Comparison of ENCODE assay signal across 2 cellular contexts in the genomic region with DNA sequence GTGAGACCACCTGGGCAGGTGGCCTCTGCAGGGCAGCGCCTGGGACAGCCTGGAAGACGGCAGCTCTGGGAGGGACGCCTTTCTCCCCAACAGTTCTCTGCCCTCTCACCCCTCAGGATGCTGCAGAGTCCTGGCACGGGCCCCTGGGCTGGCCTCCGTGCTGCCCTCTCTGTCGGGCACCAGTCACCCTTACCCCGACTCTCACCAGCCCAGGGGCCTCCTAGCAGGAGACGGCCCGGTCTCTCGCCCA.
A peak's percentile ranks its signal among the peaks of the same experiment; 100 is the strongest.
TF ChIP-seq lines count a peak whose summit lies in the region.

No MANE protein-coding gene starts in this region.

TF ChIP-seq in K562, 482 proteins besides CTCF, POLR2A, EP300 and RAD21:
- TF ChIP-seq MCM2 (IDR thresholded peaks at IDR 0.05; ENCODE audit: low read depth) = no peak
- TF ChIP-seq RBFOX2 (IDR thresholded peaks at IDR 0.05; ENCODE audit: low read depth, low read length) = peak; percentile 30; the same call in 1 of the 2 replicates
- TF ChIP-seq, protein P1, sequence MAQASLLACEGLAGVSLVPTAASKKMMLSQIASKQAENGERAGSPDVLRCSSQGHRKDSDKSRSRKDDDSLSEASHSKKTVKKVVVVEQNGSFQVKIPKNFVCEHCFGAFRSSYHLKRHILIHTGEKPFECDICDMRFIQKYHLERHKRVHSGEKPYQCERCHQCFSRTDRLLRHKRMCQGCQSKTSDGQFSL (CRISPR knock-in tag; IDR thresholded peaks at IDR 0.05) = peak; percentile 72
- TF ChIP-seq, protein P1 (tag; IDR thresholded peaks at IDR 0.05) = no peak
- 0 out of 2 replicates have a peak, but pooled peaks have one; percentile 27 for TF ChIP-seq ZFX (CRISPR knock-in tag; IDR thresholded peaks at IDR 0.05)
- no peak for TF ChIP-seq ZNF444 (CRISPR knock-in tag; IDR thresholded peaks at IDR 0.05)
- TF ChIP-seq, protein P2, sequence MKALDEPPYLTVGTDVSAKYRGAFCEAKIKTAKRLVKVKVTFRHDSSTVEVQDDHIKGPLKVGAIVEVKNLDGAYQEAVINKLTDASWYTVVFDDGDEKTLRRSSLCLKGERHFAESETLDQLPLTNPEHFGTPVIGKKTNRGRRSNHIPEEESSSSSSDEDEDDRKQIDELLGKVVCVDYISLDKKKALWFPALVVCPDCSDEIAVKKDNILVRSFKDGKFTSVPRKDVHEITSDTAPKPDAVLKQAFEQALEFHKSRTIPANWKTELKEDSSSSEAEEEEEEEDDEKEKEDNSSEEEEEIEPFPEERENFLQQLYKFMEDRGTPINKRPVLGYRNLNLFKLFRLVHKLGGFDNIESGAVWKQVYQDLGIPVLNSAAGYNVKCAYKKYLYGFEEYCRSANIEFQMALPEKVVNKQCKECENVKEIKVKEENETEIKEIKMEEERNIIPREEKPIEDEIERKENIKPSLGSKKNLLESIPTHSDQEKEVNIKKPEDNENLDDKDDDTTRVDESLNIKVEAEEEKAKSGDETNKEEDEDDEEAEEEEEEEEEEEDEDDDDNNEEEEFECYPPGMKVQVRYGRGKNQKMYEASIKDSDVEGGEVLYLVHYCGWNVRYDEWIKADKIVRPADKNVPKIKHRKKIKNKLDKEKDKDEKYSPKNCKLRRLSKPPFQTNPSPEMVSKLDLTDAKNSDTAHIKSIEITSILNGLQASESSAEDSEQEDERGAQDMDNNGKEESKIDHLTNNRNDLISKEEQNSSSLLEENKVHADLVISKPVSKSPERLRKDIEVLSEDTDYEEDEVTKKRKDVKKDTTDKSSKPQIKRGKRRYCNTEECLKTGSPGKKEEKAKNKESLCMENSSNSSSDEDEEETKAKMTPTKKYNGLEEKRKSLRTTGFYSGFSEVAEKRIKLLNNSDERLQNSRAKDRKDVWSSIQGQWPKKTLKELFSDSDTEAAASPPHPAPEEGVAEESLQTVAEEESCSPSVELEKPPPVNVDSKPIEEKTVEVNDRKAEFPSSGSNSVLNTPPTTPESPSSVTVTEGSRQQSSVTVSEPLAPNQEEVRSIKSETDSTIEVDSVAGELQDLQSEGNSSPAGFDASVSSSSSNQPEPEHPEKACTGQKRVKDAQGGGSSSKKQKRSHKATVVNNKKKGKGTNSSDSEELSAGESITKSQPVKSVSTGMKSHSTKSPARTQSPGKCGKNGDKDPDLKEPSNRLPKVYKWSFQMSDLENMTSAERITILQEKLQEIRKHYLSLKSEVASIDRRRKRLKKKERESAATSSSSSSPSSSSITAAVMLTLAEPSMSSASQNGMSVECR (CRISPR knock-in tag; IDR thresholded peaks at IDR 0.05) = 0 out of 2 replicates have a peak, but pooled peaks have one; percentile 15
- peak; percentile 31; the same call in 1 of the 2 replicates for TF ChIP-seq CBFB (CRISPR knock-in tag; IDR thresholded peaks at IDR 0.05)
- TF ChIP-seq RBBP5 (IDR thresholded peaks at IDR 0.05; ENCODE audit: borderline replicate concordance, insufficient read depth, low read length, poor library complexity, severe bottlenecking) = peak; percentile 54
- no peak for TF ChIP-seq ZNF324 (CRISPR knock-in tag; IDR thresholded peaks at IDR 0.05)
- no peak for TF ChIP-seq BHLHE40 (IDR thresholded peaks at IDR 0.05; ENCODE audit: low read length)
- TF ChIP-seq POLR2G (IDR thresholded peaks at IDR 0.05; ENCODE audit: low read depth, low read length) = peak; percentile 18; the same call in 1 of the 2 replicates
- 0 out of 2 replicates have a peak, but pooled peaks have one; percentile 33 for TF ChIP-seq RHOXF2B (CRISPR knock-in tag; conservative IDR thresholded peaks at IDR 0.05)
- TF ChIP-seq ZNF764 (CRISPR knock-in tag; IDR thresholded peaks at IDR 0.05; ENCODE audit: low read depth) = 0 out of 2 replicates have a peak, but pooled peaks have one; percentile 24
- TF ChIP-seq, protein P3, sequence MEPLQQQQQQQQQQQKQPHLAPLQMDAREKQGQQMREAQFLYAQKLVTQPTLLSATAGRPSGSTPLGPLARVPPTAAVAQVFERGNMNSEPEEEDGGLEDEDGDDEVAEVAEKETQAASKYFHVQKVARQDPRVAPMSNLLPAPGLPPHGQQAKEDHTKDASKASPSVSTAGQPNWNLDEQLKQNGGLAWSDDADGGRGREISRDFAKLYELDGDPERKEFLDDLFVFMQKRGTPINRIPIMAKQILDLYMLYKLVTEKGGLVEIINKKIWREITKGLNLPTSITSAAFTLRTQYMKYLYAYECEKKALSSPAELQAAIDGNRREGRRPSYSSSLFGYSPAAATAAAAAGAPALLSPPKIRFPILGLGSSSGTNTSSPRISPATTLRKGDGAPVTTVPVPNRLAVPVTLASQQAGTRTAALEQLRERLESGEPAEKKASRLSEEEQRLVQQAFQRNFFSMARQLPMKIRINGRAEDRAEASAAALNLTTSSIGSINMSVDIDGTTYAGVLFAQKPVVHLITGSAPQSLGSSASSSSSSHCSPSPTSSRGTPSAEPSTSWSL (CRISPR knock-in tag; IDR thresholded peaks at IDR 0.05; ENCODE audit: borderline replicate concordance) = 0 out of 2 replicates have a peak, but pooled peaks have one; percentile 31
- TF ChIP-seq ARHGAP35 (IDR thresholded peaks at IDR 0.05; ENCODE audit: partially characterized antibody) = peak; percentile 7
- TF ChIP-seq, protein P4, sequence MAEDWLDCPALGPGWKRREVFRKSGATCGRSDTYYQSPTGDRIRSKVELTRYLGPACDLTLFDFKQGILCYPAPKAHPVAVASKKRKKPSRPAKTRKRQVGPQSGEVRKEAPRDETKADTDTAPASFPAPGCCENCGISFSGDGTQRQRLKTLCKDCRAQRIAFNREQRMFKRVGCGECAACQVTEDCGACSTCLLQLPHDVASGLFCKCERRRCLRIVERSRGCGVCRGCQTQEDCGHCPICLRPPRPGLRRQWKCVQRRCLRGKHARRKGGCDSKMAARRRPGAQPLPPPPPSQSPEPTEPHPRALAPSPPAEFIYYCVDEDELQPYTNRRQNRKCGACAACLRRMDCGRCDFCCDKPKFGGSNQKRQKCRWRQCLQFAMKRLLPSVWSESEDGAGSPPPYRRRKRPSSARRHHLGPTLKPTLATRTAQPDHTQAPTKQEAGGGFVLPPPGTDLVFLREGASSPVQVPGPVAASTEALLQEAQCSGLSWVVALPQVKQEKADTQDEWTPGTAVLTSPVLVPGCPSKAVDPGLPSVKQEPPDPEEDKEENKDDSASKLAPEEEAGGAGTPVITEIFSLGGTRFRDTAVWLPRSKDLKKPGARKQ (CRISPR knock-in tag; IDR thresholded peaks at IDR 0.05) = no peak
- TF ChIP-seq NFYB (IDR thresholded peaks at IDR 0.05; ENCODE audit: extremely low read depth, insufficient read length) = no peak

TF ChIP-seq in liver, 16 proteins besides CTCF, POLR2A, EP300 and RAD21:
- no peak for TF ChIP-seq SP1 (IDR thresholded peaks at IDR 0.05)
- TF ChIP-seq, protein P5, sequence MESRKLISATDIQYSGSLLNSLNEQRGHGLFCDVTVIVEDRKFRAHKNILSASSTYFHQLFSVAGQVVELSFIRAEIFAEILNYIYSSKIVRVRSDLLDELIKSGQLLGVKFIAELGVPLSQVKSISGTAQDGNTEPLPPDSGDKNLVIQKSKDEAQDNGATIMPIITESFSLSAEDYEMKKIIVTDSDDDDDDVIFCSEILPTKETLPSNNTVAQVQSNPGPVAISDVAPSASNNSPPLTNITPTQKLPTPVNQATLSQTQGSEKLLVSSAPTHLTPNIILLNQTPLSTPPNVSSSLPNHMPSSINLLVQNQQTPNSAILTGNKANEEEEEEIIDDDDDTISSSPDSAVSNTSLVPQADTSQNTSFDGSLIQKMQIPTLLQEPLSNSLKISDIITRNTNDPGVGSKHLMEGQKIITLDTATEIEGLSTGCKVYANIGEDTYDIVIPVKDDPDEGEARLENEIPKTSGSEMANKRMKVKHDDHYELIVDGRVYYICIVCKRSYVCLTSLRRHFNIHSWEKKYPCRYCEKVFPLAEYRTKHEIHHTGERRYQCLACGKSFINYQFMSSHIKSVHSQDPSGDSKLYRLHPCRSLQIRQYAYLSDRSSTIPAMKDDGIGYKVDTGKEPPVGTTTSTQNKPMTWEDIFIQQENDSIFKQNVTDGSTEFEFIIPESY (IDR thresholded peaks at IDR 0.05) = no peak
- TF ChIP-seq HNF4G (IDR thresholded peaks at IDR 0.05) = no peak
- TF ChIP-seq GABPA (IDR thresholded peaks at IDR 0.05 in 1 of 2, conservative IDR thresholded peaks at IDR 0.05 in 1 of 2) = no peak
- no peak for TF ChIP-seq RXRA (IDR thresholded peaks at IDR 0.05)
- TF ChIP-seq, protein P6, sequence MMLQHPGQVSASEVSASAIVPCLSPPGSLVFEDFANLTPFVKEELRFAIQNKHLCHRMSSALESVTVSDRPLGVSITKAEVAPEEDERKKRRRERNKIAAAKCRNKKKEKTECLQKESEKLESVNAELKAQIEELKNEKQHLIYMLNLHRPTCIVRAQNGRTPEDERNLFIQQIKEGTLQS (IDR thresholded peaks at IDR 0.05) = no peak
- no peak for TF ChIP-seq FOXA1 (IDR thresholded peaks at IDR 0.05)
- TF ChIP-seq FOXA2 (IDR thresholded peaks at IDR 0.05) = no peak
- TF ChIP-seq YY1 (IDR thresholded peaks at IDR 0.05) = no peak
- no peak for TF ChIP-seq TAF1 (conservative IDR thresholded peaks at IDR 0.05)
- TF ChIP-seq EGR1 (IDR thresholded peaks at IDR 0.05; ENCODE audit: low read depth in 2 of 2) = no peak
- TF ChIP-seq HNF4A (conservative IDR thresholded peaks at IDR 0.05) = no peak
- TF ChIP-seq JUND (IDR thresholded peaks at IDR 0.05) = no peak
- TF ChIP-seq, protein P7, sequence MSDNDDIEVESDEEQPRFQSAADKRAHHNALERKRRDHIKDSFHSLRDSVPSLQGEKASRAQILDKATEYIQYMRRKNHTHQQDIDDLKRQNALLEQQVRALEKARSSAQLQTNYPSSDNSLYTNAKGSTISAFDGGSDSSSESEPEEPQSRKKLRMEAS (IDR thresholded peaks at IDR 0.05) = no peak
- TF ChIP-seq, protein P8, sequence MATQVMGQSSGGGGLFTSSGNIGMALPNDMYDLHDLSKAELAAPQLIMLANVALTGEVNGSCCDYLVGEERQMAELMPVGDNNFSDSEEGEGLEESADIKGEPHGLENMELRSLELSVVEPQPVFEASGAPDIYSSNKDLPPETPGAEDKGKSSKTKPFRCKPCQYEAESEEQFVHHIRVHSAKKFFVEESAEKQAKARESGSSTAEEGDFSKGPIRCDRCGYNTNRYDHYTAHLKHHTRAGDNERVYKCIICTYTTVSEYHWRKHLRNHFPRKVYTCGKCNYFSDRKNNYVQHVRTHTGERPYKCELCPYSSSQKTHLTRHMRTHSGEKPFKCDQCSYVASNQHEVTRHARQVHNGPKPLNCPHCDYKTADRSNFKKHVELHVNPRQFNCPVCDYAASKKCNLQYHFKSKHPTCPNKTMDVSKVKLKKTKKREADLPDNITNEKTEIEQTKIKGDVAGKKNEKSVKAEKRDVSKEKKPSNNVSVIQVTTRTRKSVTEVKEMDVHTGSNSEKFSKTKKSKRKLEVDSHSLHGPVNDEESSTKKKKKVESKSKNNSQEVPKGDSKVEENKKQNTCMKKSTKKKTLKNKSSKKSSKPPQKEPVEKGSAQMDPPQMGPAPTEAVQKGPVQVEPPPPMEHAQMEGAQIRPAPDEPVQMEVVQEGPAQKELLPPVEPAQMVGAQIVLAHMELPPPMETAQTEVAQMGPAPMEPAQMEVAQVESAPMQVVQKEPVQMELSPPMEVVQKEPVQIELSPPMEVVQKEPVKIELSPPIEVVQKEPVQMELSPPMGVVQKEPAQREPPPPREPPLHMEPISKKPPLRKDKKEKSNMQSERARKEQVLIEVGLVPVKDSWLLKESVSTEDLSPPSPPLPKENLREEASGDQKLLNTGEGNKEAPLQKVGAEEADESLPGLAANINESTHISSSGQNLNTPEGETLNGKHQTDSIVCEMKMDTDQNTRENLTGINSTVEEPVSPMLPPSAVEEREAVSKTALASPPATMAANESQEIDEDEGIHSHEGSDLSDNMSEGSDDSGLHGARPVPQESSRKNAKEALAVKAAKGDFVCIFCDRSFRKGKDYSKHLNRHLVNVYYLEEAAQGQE (IDR thresholded peaks at IDR 0.05) = no peak
- no peak for TF ChIP-seq NR2F2 (IDR thresholded peaks at IDR 0.05)
